Comparison of ENCODE assay signal across 13 cellular contexts in the genomic region with DNA sequence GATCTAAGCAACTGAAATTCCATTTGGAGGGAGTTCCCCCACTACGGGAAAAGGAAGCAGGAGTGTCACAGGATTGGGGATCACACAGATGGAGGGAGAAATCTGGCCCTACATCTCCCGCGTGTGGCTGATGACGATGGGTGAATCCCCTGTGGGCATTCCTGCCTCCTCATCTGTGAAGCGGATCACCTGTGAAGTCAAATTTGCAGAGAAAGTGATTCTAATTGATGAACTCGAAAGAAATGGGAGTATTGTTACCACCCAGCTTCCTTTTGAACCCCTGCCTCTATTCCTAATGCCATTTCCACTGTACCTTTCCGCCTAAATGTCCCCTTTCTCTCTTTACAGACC.
"Had no signal": no experiment of that assay in that cellular context is flagged by ENCODE, and none has a peak within 500 bp of the region (broad histone marks: within the 10 kb centered on the region; RNA-seq: fewer than 3 reads in every experiment).

No MANE protein-coding gene starts in this region.

- H3K36me3 Mint-ChIP-seq: activated naive CD4-positive, alpha-beta T cell treated with anti-CD3 and anti-CD28 coated beads, Interleukin-2, amount 50 U/mL, for 24 hours; natural killer cell treated with Interleukin-12 subunit alpha and Interleukin-12 subunit beta and Interleukin-15 and Interleukin-18, amount 100 ng/mL, for 72 hours; stimulated activated memory B cell treated with anti-CD40 and anti-IgM and Interleukin-4, amounts not matched to agents 10 μg/mL and 1 μg/mL and 100 μg/mL, for 72 hours had no signal

- H3K27ac ChIP-seq: body of pancreas, parathyroid adenoma, skin epidermis, stomach, suprapubic skin, transverse colon, vagina had no signal

- H3K9me3 ChIP-seq: body of pancreas, stomach, suprapubic skin, transverse colon, vagina had no signal

- H3K79me2 ChIP-seq: hepatocyte, parathyroid adenoma had no signal

- H3K4me1 ChIP-seq: parathyroid adenoma, vagina had no signal

- H3K27ac Mint-ChIP-seq: activated CD8-positive, alpha-beta T cell treated with anti-CD3 and anti-CD28 coated beads, Interleukin-2, amount 10 ng/mL, durations not matched to agents 7 days and 5 days; activated naive CD4-positive, alpha-beta T cell treated with anti-CD3 and anti-CD28 coated beads, Interleukin-2, amount 50 U/mL, for 24 hours; natural killer cell treated with Interleukin-12 subunit alpha and Interleukin-12 subunit beta and Interleukin-15 and Interleukin-18, amount 100 ng/mL, for 72 hours; stimulated activated memory B cell treated with anti-CD40 and anti-IgM and Interleukin-4, amounts not matched to agents 10 μg/mL and 1 μg/mL and 100 μg/mL, for 72 hours had no signal

- H3K27me3 ChIP-seq: body of pancreas, hepatocyte, vagina had no signal

- H3K9me3 Mint-ChIP-seq: activated naive CD4-positive, alpha-beta T cell treated with anti-CD3 and anti-CD28 coated beads, Interleukin-2, amount 50 U/mL, for 24 hours; natural killer cell treated with Interleukin-12 subunit alpha and Interleukin-12 subunit beta and Interleukin-15 and Interleukin-18, amount 100 ng/mL, for 72 hours; stimulated activated memory B cell treated with anti-CD40 and anti-IgM and Interleukin-4, amounts not matched to agents 10 μg/mL and 1 μg/mL and 100 μg/mL, for 72 hours had no signal

- H3K9ac ChIP-seq: parathyroid adenoma had no signal

- H3K4me3 ChIP-seq: body of pancreas, hepatocyte, skin epidermis, suprapubic skin had no signal

- H3K36me3 ChIP-seq: stomach, suprapubic skin, transverse colon, vagina, WERI-Rb-1 had no signal

- H3K4me3 Mint-ChIP-seq: activated CD8-positive, alpha-beta T cell treated with anti-CD3 and anti-CD28 coated beads, Interleukin-2, amount 10 ng/mL, durations not matched to agents 7 days and 5 days; activated naive CD4-positive, alpha-beta T cell treated with anti-CD3 and anti-CD28 coated beads, Interleukin-2, amount 50 U/mL, for 24 hours; natural killer cell treated with Interleukin-12 subunit alpha and Interleukin-12 subunit beta and Interleukin-15 and Interleukin-18, amount 100 ng/mL, for 72 hours; stimulated activated memory B cell treated with anti-CD40 and anti-IgM and Interleukin-4, amounts not matched to agents 10 μg/mL and 1 μg/mL and 100 μg/mL, for 72 hours had no signal
